ENCODE assay signal across 1 cellular context in genomic region chr16:57480127-57480753, GRCh38.
TF ChIP-seq lines count a peak whose summit lies in the region.

No MANE protein-coding gene starts in this region.

TF ChIP-seq in SK-N-SH treated with all-trans-retinoic acid at 6 μM for 48 hours, 23 proteins besides CTCF, POLR2A, EP300 and RAD21 (continued from another document):
- no peak for TF ChIP-seq ZFP30 (CRISPR knock-in tag; IDR thresholded peaks at IDR 0.05)
- TF ChIP-seq TOX (CRISPR knock-in tag; IDR thresholded peaks at IDR 0.05; ENCODE audit: borderline replicate concordance), result no peak
- TF ChIP-seq ZNF8 (CRISPR knock-in tag; IDR thresholded peaks at IDR 0.05), result no peak
- no peak for TF ChIP-seq CSDC2 (CRISPR knock-in tag; IDR thresholded peaks at IDR 0.05)
TF ChIP-seq in SK-N-SH treated with all-trans-retinoic acid at 6 μM for 48 hours: peak in this region for 0.
